In the genomic region with DNA sequence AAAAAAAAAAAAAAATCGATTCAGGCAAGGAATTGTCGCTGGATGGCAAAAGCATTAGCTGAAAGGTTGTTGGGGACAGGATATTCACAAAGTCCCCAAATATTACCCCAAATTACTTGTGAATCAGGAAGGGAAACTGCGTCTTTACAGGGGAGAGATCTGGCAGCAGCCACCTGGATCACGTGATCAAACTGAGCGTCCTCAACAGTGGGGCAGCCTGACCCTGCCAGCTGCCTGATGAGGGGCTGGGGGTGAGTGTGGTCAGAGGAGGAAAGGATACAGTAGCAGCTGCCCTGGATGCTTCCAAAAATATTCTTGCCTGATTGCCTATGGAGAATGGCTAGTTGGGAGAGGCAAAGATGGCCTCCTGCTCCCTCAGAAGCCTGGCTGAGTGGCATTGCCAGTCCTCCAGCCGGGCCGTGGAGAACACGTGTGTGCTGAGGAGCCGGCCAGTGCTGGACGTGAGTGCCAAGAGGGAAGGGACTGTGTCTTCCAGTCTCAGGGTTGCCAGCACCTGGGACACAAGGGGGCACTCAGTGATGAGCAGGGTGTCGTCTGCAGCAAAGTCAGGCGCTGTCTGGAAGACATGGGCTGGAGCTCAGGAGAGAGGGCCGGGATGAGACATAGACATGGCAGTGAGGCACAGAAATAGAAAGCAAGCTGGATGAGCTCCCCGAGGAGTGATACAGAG, we compare ENCODE assay signal across 1 cellular context.
TF ChIP-seq lines count a peak whose summit lies in the region.

No MANE protein-coding gene starts in this region.

TF ChIP-seq in HepG2, 621 proteins besides CTCF, POLR2A, EP300 and RAD21:
- TF ChIP-seq USF2 (IDR thresholded peaks at IDR 0.05; ENCODE audit: low read depth, low read length) (peak; percentile 21; the same call in 1 of the 2 replicates), USF2 (CRISPR knock-in tag; IDR thresholded peaks at IDR 0.05; ENCODE audit: borderline replicate concordance) (no peak), ZNF350 (CRISPR knock-in tag; IDR thresholded peaks at IDR 0.05; ENCODE audit: borderline replicate concordance, low read depth) (no peak), RAD51 (IDR thresholded peaks at IDR 0.05; ENCODE audit: borderline replicate concordance) (peak; percentile 52; the same call in 1 of the 2 replicates)
